12 cellular contexts compared by ENCODE assay signal in genomic region chr6:7561153-7561964, GRCh38. TPM values are rescaled to one million over a fixed set of nuclear protein-coding genes. Genes with fewer than 3 reads are reported as not detected.
A peak's percentile ranks its signal among the peaks of the same experiment; 100 is the strongest.
DNase-seq lines count a peak whose midpoint lies in the region; ATAC-seq and TF ChIP-seq lines count a peak whose summit lies in the region.
"Had no signal": no experiment of that assay in that cellular context is flagged by ENCODE, and none has a peak within 500 bp of the region (broad histone marks: within the 10 kb centered on the region; RNA-seq: fewer than 3 reads in every experiment).

No MANE protein-coding gene starts in this region.

- H3K36me3 Mint-ChIP-seq in nephron progenitor cell (ENCODE audit: low read depth) = peaks cover 76% of the 10 kb centered on the region
- H3K36me3 Mint-ChIP-seq in activated CD8-positive, alpha-beta memory T cell treated with anti-CD3 and anti-CD28 coated beads, Interleukin-2, amount 10 ng/mL, durations not matched to agents 7 days and 5 days = no peaks in the 10 kb centered on the region
- H3K36me3 Mint-ChIP-seq: activated naive CD4-positive, alpha-beta T cell treated with anti-CD3 and anti-CD28 coated beads, Interleukin-2, amount 50 U/mL, for 24 hours; CD4-positive, alpha-beta memory T cell; memory B cell had no signal

- no peaks in the 10 kb centered on the region for H3K27me3 Mint-ChIP-seq in nephron progenitor cell (ENCODE audit: low read depth, poor library complexity)
- H3K27me3 Mint-ChIP-seq in activated CD8-positive, alpha-beta memory T cell treated with anti-CD3 and anti-CD28 coated beads, Interleukin-2, amount 10 ng/mL, durations not matched to agents 7 days and 5 days = peaks cover 54% of the 10 kb centered on the region

- DNase-seq in HT-29 (ENCODE audit: low spot score) (peak; percentile 86), NCI-H510A treated with DMSO at 0.1 percent for 48 hours (lab: John Stamatoyannopoulos, UW) (peak; percentile 76), nephron progenitor cell (no peak), NAMALWA (ENCODE audit: low spot score) (no peak)
- DNase-seq in activated CD8-positive, alpha-beta memory T cell treated with anti-CD3 and anti-CD28 coated beads, Interleukin-2, amount 10 ng/mL, durations not matched to agents 7 days and 5 days = no peak
- no peak for DNase-seq in effector CD8-positive, alpha-beta T cell (lab: John Stamatoyannopoulos, UW)
- DNase-seq: activated CD4-positive, alpha-beta T cell treated with anti-CD3 and anti-CD28 coated beads for 48 hours; CD4-positive, alpha-beta memory T cell had no signal

- H3K27ac Mint-ChIP-seq in nephron progenitor cell = peak overlapping the region; percentile 37
- H3K27ac Mint-ChIP-seq in activated CD8-positive, alpha-beta memory T cell treated with anti-CD3 and anti-CD28 coated beads, Interleukin-2, amount 10 ng/mL, durations not matched to agents 7 days and 5 days = no peak overlapping the region
- H3K27ac Mint-ChIP-seq: activated naive CD4-positive, alpha-beta T cell treated with anti-CD3 and anti-CD28 coated beads, Interleukin-2, amount 50 U/mL, for 24 hours; CD4-positive, alpha-beta memory T cell; memory B cell had no signal

- TF ChIP-seq CTCF in nephron progenitor cell (IDR thresholded peaks at IDR 0.05) = no peak

- H3K9me3 Mint-ChIP-seq in nephron progenitor cell = no peaks in the 10 kb centered on the region
- no peaks in the 10 kb centered on the region for H3K9me3 Mint-ChIP-seq in activated CD8-positive, alpha-beta memory T cell treated with anti-CD3 and anti-CD28 coated beads, Interleukin-2, amount 10 ng/mL, durations not matched to agents 7 days and 5 days (ENCODE audit: low read depth)
- H3K9me3 Mint-ChIP-seq: activated naive CD4-positive, alpha-beta T cell treated with anti-CD3 and anti-CD28 coated beads, Interleukin-2, amount 50 U/mL, for 24 hours; CD4-positive, alpha-beta memory T cell; memory B cell had no signal

- H3K4me3 Mint-ChIP-seq in nephron progenitor cell = no peak overlapping the region
- no peak overlapping the region for H3K4me3 Mint-ChIP-seq in activated CD8-positive, alpha-beta memory T cell treated with anti-CD3 and anti-CD28 coated beads, Interleukin-2, amount 10 ng/mL, durations not matched to agents 7 days and 5 days
- H3K4me3 Mint-ChIP-seq: activated naive CD4-positive, alpha-beta T cell treated with anti-CD3 and anti-CD28 coated beads, Interleukin-2, amount 50 U/mL, for 24 hours; CD4-positive, alpha-beta memory T cell; memory B cell had no signal

- peak; percentile 15 for ATAC-seq in esophagus mucosa
- ATAC-seq in activated CD8-positive, alpha-beta memory T cell treated with anti-CD3 and anti-CD28 coated beads, Interleukin-2, amount 10 ng/mL, durations not matched to agents 7 days and 5 days = no peak
- ATAC-seq in HG02610 (IDR thresholded peaks at IDR 0.05; ENCODE audit: unreplicated experiment) = no peak

- CTCF ChIA-PET in activated CD8-positive, alpha-beta memory T cell treated with anti-CD3 and anti-CD28 coated beads, Interleukin-2, amount 10 ng/mL, durations not matched to agents 7 days and 5 days (lab: Charles Lee) = no interaction called here

- H3K4me1 Mint-ChIP-seq in nephron progenitor cell = no peaks in the 10 kb centered on the region
- no peaks in the 10 kb centered on the region for H3K4me1 Mint-ChIP-seq in activated CD8-positive, alpha-beta memory T cell treated with anti-CD3 and anti-CD28 coated beads, Interleukin-2, amount 10 ng/mL, durations not matched to agents 7 days and 5 days
- H3K4me1 Mint-ChIP-seq: activated naive CD4-positive, alpha-beta T cell treated with anti-CD3 and anti-CD28 coated beads, Interleukin-2, amount 50 U/mL, for 24 hours; CD4-positive, alpha-beta memory T cell; memory B cell had no signal

RNA-seq across cellular contexts. Expression of gene DSP, which starts 19.9 kb away (rescaled TPM):
- 28.0 and 29.7 TPM in 2 replicates for total RNA-seq in HT-29 (2014; rRNA removed; shearing (Covaris generic))
- 1,306 TPM for total RNA-seq in esophagus mucosa
- under 1 TPM; 0.09 to 0.12 TPM for total RNA-seq in activated CD8-positive, alpha-beta memory T cell treated with anti-CD3 and anti-CD28 coated beads, Interleukin-2, amount 10 ng/mL, durations not matched to agents 7 days and 5 days
- total RNA-seq: CD4-positive, alpha-beta memory T cell had no signal

RNA-seq across cellular contexts. Expression of gene SNRNP48, which starts 28.6 kb away (rescaled TPM):
- total RNA-seq in HT-29 (2014; rRNA removed; shearing (Covaris generic)) = 7.6 and 9.3 TPM in 2 replicates
- total RNA-seq in esophagus mucosa = 6.4 TPM
- total RNA-seq in activated CD8-positive, alpha-beta memory T cell treated with anti-CD3 and anti-CD28 coated beads, Interleukin-2, amount 10 ng/mL, durations not matched to agents 7 days and 5 days = 10 to 100 TPM; 14.3 to 15.1 TPM

Comparison
In these comparisons a context has a peak if more than half of its experiments do, and no peak if none do; other contexts are left out.
1. DNase-seq: peak in HT-29 (single experiment) and NCI-H510A treated with DMSO at 0.1 percent for 48 hours (single experiment); none in nephron progenitor cell (single experiment), activated CD8-positive, alpha-beta memory T cell treated with anti-CD3 and anti-CD28 coated beads, Interleukin-2, amount 10 ng/mL, durations not matched to agents 7 days and 5 days (single experiment), effector CD8-positive, alpha-beta T cell (single experiment) and NAMALWA (single experiment).
2. RNA of gene DSP, which starts 19.9 kb away (total RNA-seq): 1,306 TPM in esophagus mucosa (single experiment); 28.0 to 29.7 TPM in HT-29 and 0.09 to 0.12 TPM in activated CD8-positive, alpha-beta memory T cell treated with anti-CD3 and anti-CD28 coated beads, Interleukin-2, amount 10 ng/mL, durations not matched to agents 7 days and 5 days; every median in the first group is over 10 times any median in the second.